In the genomic region with DNA sequence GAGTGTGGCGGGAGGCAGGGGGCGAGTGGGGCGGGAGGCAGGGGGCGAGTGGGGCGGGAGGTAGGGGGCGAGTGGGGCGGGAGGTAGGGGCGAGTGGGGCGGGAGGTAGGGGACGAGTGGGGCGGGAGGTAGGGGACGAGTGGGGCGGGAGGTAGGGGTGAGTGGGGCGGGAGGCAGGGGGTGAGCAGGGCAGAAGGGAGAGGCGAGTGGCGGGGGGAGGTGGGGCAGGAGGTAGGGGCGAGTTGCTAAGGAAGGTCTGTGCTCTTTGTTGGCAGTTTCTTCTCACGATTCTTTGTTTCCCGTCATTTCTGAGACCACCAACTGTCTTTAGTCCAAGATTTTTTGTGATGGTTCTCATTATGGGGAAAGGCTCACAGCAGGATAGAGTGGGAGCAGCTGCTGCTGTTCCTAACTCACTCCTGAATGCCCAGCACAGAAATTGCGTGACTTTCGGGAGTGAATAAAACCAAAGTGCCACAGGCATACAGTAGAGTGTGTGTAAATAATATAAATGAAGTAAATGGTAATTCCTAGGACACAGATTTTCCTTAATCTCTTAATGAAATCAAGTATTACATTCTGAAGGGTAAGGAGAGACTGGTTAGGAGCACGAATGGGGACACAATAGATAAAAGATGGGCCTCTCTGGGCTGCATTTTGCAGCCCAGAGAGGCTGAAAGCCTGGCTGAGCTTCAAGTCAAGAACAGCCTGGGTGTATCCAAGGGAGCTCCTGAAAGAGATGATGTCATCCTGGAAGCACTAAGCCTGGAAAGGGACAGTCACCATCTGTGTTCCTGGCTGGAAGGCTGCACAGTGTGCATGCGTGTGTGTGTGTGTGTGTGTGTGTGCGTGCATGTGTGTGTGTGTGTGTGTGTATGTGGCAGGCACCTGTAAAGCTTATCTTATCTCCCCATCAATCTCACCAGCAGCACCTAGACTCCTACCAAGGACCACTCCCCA, we compare ENCODE assay signal across 9 cellular contexts. TPM values are rescaled to one million over a fixed set of nuclear protein-coding genes. Genes with fewer than 3 reads are reported as not detected.
A peak's percentile ranks its signal among the peaks of the same experiment; 100 is the strongest.
DNase-seq lines count a peak whose midpoint lies in the region; ATAC-seq and TF ChIP-seq lines count a peak whose summit lies in the region.
"Had no signal": no experiment of that assay in that cellular context is flagged by ENCODE, and none has a peak within 500 bp of the region (broad histone marks: within the 10 kb centered on the region; RNA-seq: fewer than 3 reads in every experiment).

No MANE protein-coding gene starts in this region.

- no peak for TF ChIP-seq CTCF in H9 (conservative IDR thresholded peaks at IDR 0.05)
- no peak for TF ChIP-seq CTCF in glutamatergic neuron (IDR thresholded peaks at IDR 0.05; ENCODE audit: partially characterized antibody, unreplicated experiment)
- no peak for TF ChIP-seq CTCF in endothelial cell (IDR thresholded peaks at IDR 0.05; ENCODE audit: unreplicated experiment)

- H3K4ac ChIP-seq in H9 (ENCODE audit: low read depth, low read length): no peak overlapping the region

- H3K36me3 Mint-ChIP-seq in H9 (ENCODE audit: insufficient read depth in 1 of 3, low read depth in 3 of 3) (peaks cover 8 to 60% (median 43%) of the 10 kb centered on the region in 3 experiments; a peak in 6 of 7 replicates), glutamatergic neuron (ENCODE audit: unreplicated experiment) (no peaks in the 10 kb centered on the region), endothelial cell (ENCODE audit: low read depth, unreplicated experiment) (peaks cover 21% of the 10 kb centered on the region)

- H3K14ac ChIP-seq in H9 (ENCODE audit: insufficient read depth, low read length): no peak overlapping the region

- no peak for DNase-seq in H9
- DNase-seq in RPMI7951 (ENCODE audit: low read depth): peak; percentile 24
- DNase-seq in glutamatergic neuron: peak; percentile 77
- DNase-seq in skeletal muscle cell (ENCODE audit: low read depth): peak; percentile 26
- DNase-seq in endothelial cell (ENCODE audit: low spot score): no peak
- DNase-seq in SKM-1 (lab: John Stamatoyannopoulos, UW; ENCODE audit: unreplicated experiment): no peak

- H3K27ac ChIP-seq in H9 (ENCODE audit: insufficient read length, low read depth, low read length): no peak overlapping the region

- H4K20me1 ChIP-seq in H9 (ENCODE audit: control insufficient read depth, insufficient read depth, insufficient read length): no peaks in the 10 kb centered on the region

- no peaks in the 10 kb centered on the region for H3K27me3 ChIP-seq in H9 (ENCODE audit: insufficient read depth, low read length)

- H3K4me3 Mint-ChIP-seq in H9: no peak overlapping the region
- no peak overlapping the region for H3K4me3 Mint-ChIP-seq in glutamatergic neuron (ENCODE audit: unreplicated experiment)
- H3K4me3 Mint-ChIP-seq in endothelial cell (ENCODE audit: unreplicated experiment): no peak overlapping the region
- H3K4me3 Mint-ChIP-seq: T-helper 1 cell treated with Interleukin-12 subunit alpha and Interleukin-12 subunit beta and Interleukin-4 antibody, amounts not matched to agents 30 μg/mL and 1 μg/mL, for 36 hours had no signal

- H3K56ac ChIP-seq in H9 (ENCODE audit: insufficient read length, low read depth, low read length): no peak overlapping the region

- no peak overlapping the region for H4K8ac ChIP-seq in H9 (replicated peaks; ENCODE audit: insufficient read length, low read depth, low read length)

- H3K18ac ChIP-seq in H9 (ENCODE audit: insufficient read length, low read depth, low read length): no peak overlapping the region

- H2BK12ac ChIP-seq in H9 (ENCODE audit: insufficient read length, low read depth, low read length): no peak overlapping the region

- H2AFZ ChIP-seq in H9 (ENCODE audit: low read length): no peak overlapping the region

- no peak overlapping the region for H3T11ph ChIP-seq in H9 (ENCODE audit: low read length)

- peaks cover 27 to 32% of the 10 kb centered on the region in 2 experiments for H3K4me1 Mint-ChIP-seq in H9
- peaks cover 32% of the 10 kb centered on the region for H3K4me1 Mint-ChIP-seq in glutamatergic neuron (ENCODE audit: low read depth, unreplicated experiment)
- H3K4me1 Mint-ChIP-seq in endothelial cell (ENCODE audit: unreplicated experiment): no peaks in the 10 kb centered on the region

- no peak overlapping the region for H2BK15ac ChIP-seq in H9 (ENCODE audit: low read depth, low read length)

- H3K23ac ChIP-seq in H9 (ENCODE audit: insufficient read length, low read depth, low read length): no peak overlapping the region

- H3K79me1 ChIP-seq in H9 (ENCODE audit: insufficient read depth, low read depth, low read length, poor library complexity, severe bottlenecking): no peaks in the 10 kb centered on the region

- H2AK5ac ChIP-seq in H9 (ENCODE audit: insufficient read length, low read length): no peak overlapping the region

- H4K91ac ChIP-seq in H9 (ENCODE audit: insufficient read length, low read depth, low read length): no peak overlapping the region

- H3K27ac Mint-ChIP-seq in H9: peak overlapping the region; percentile 75 to 94 (median 82)
- H3K27ac Mint-ChIP-seq in glutamatergic neuron (ENCODE audit: unreplicated experiment): peak overlapping the region; percentile 97
- H3K27ac Mint-ChIP-seq in endothelial cell (ENCODE audit: unreplicated experiment): no peak overlapping the region
- H3K27ac Mint-ChIP-seq: T-helper 1 cell treated with Interleukin-12 subunit alpha and Interleukin-12 subunit beta and Interleukin-4 antibody, amounts not matched to agents 30 μg/mL and 1 μg/mL, for 36 hours had no signal

- H3K9me3 ChIP-seq in H9 (ENCODE audit: control insufficient read depth, low read depth, low read length): no peaks in the 10 kb centered on the region

- H3K23me2 ChIP-seq in H9 (ENCODE audit: insufficient read length, low read depth, low read length, poor library complexity, severe bottlenecking): no peaks in the 10 kb centered on the region

- no CpG with 5 or more reads among the region's 24 CpGs for WGBS in H9 (ENCODE audit: extremely low coverage, insufficient read length, low lambda C conversion rate)

- H3K4me1 ChIP-seq in H9 (ENCODE audit: insufficient read depth, low read length): peaks cover 3% of the 10 kb centered on the region; the same call in 1 of the 2 replicates

- H3K4me2 ChIP-seq in H9 (ENCODE audit: insufficient read depth, insufficient read length, low read length): no peak overlapping the region

- no peak overlapping the region for H2BK120ac ChIP-seq in H9 (ENCODE audit: low read depth, low read length, poor library complexity, severe bottlenecking)

- ATAC-seq in HG03196 (IDR thresholded peaks at IDR 0.05; ENCODE audit: unreplicated experiment) (no peak), HG03432 (IDR thresholded peaks at IDR 0.05; ENCODE audit: unreplicated experiment) (no peak)

- no peak overlapping the region for H3K9ac ChIP-seq in H9 (ENCODE audit: extremely low read depth, insufficient read length, low read length)

- H3K27me3 Mint-ChIP-seq in H9 (ENCODE audit: low read depth) (no peaks in the 10 kb centered on the region), glutamatergic neuron (ENCODE audit: unreplicated experiment) (peaks cover 5% of the 10 kb centered on the region), endothelial cell (ENCODE audit: unreplicated experiment) (no peaks in the 10 kb centered on the region)

- H3K9me3 Mint-ChIP-seq in H9 (no peaks in the 10 kb centered on the region), glutamatergic neuron (ENCODE audit: unreplicated experiment) (peaks cover 13% of the 10 kb centered on the region), endothelial cell (ENCODE audit: unreplicated experiment) (no peaks in the 10 kb centered on the region)
- H3K9me3 Mint-ChIP-seq: T-helper 1 cell treated with Interleukin-12 subunit alpha and Interleukin-12 subunit beta and Interleukin-4 antibody, amounts not matched to agents 30 μg/mL and 1 μg/mL, for 36 hours had no signal

- no peaks in the 10 kb centered on the region for H3K79me2 ChIP-seq in H9 (ENCODE audit: insufficient read depth, low read length)

- H2BK5ac ChIP-seq in H9 (ENCODE audit: insufficient read length, low read length): no peak overlapping the region

- H3K4me3 ChIP-seq in skeletal muscle cell (ENCODE audit: low read depth, low read length): no peak overlapping the region

- H2BK20ac ChIP-seq in H9 (ENCODE audit: low read depth, low read length, poor library complexity, severe bottlenecking): no peak overlapping the region

- H4K5ac ChIP-seq in H9 (ENCODE audit: insufficient read length, low read depth, low read length): no peak overlapping the region

RNA-seq across cellular contexts. Expression of gene COG7, which starts 44.5 kb away (rescaled TPM):
- total RNA-seq in H9 (2021) (17.5 and 17.9 TPM in 2 replicates), glutamatergic neuron (ENCODE audit: unreplicated experiment) (12.7 TPM), endothelial cell (ENCODE audit: unreplicated experiment) (10.1 TPM)
- total RNA-seq in RPMI7951 (2014; rRNA removed; shearing (Covaris generic)): 11.2 and 11.9 TPM in 2 replicates

Comparison
In these comparisons a context has a peak if more than half of its experiments do, and no peak if none do; other contexts are left out.
1. DNase-seq: peak in RPMI7951 (single experiment), glutamatergic neuron (single experiment) and skeletal muscle cell (single experiment); none in H9 (single experiment), endothelial cell (single experiment) and SKM-1 (single experiment).